Comparison of ENCODE assay signal across 8 cellular contexts in the genomic region with DNA sequence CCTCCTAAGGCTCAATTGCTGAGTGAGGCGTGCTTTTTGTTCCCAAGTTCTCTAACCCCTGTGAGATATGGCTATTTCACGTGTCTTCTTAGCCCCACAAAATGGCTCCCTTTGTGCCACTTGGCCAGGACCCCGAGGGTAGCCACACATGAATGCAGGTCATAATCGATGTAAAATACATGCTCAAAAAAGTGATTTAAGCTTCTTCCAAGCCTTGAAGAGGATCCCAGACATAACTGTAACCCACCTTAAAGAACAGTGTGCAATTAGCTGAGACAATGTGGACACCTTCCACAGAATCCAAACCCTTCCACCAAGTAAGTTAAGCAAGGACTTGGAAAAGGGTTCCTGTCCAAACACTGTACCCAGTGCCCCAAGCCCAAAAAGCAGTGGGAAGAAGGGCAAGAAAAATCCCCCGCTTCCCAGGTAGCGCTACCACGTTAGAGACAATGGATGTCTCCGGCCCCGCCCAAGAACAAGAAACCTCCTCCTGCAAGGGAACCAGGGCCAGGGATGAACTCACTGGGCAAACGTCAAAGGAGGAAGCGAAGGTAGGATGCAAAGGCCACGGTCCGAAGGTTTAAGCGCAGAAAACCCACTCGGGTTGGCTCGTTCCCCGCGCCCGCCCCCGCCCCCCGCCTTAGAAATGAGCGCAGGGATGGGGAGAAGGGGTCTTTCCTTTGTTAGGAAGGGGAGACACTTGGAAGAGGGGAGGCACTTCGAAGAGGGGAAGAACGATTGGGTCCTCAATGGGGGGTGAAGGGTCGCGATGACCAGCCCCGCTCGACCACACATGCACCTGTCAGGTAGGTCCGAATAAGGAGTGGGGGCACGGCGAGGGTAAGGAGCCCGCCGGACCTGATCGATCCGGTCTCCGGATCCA. TPM values are rescaled to one million over a fixed set of nuclear protein-coding genes. Genes with fewer than 3 reads are reported as not detected.
A peak's percentile ranks its signal among the peaks of the same experiment; 100 is the strongest.
DNase-seq lines count a peak whose midpoint lies in the region; ATAC-seq and TF ChIP-seq lines count a peak whose summit lies in the region.

No MANE protein-coding gene starts in this region.

- H3K36me3 Mint-ChIP-seq in MCF 10A (ENCODE audit: insufficient read depth, unreplicated experiment), result peaks cover 22% of the 10 kb centered on the region

- WGBS in right lobe of liver (ENCODE audit: insufficient coverage, low coverage, low lambda C conversion rate, missing lambda C conversion rate), result 19% methylated on average over 22 of the region's 36 CpGs

- no peaks in the 10 kb centered on the region for H3K27me3 ChIP-seq in KMS-11 (ENCODE audit: insufficient read depth, low read depth)
- no peaks in the 10 kb centered on the region for H3K27me3 ChIP-seq in RWPE2 (ENCODE audit: insufficient read depth, poor library complexity, severe bottlenecking)
- H3K27me3 ChIP-seq in right lobe of liver, result no peaks in the 10 kb centered on the region
- no peaks in the 10 kb centered on the region for H3K27me3 ChIP-seq in subcutaneous abdominal adipose tissue (ENCODE audit: control insufficient read depth in 5 of 5, insufficient read depth in 4 of 5, low read length in 5 of 5)

- H4K20me1 ChIP-seq in KMS-11 (ENCODE audit: insufficient read depth), result peaks cover 5% of the 10 kb centered on the region

- peak overlapping the region; percentile 50 for H3K27ac ChIP-seq in KMS-11
- H3K27ac ChIP-seq in RWPE2 (ENCODE audit: poor library complexity, severe bottlenecking), result peak overlapping the region; percentile 88
- peak overlapping the region in 1 of 3 donors; percentile 78 for H3K27ac ChIP-seq in right lobe of liver
- H3K27ac ChIP-seq in subcutaneous abdominal adipose tissue (ENCODE audit: low read depth, low read length), result no peak overlapping the region

- peak overlapping the region; percentile 25 for H3K4me3 ChIP-seq in KMS-11 (IDR thresholded peaks at IDR 0.05; ENCODE audit: insufficient read depth, low read depth, low read length)
- peak overlapping the region; percentile 92 for H3K4me3 ChIP-seq in RWPE2 (ENCODE audit: severe bottlenecking)
- H3K4me3 ChIP-seq in right lobe of liver, result peak overlapping the region; percentile 67 to 96 (median 88)
- H3K4me3 ChIP-seq in subcutaneous abdominal adipose tissue (ENCODE audit: low read depth in 1 of 5, low read length in 5 of 5), result peak overlapping the region; percentile 64 to 89 (median 86)

- POLR2A ChIA-PET in MCF 10A (lab: Yijun Ruan, JAX), result interaction anchor here (0.6 to 2.4 kb wide), 16 partner anchors 11 to 109 kb away, joined by 3 to 24 read pairs (median 8); partner anchors contain the start of genes ARMC7, GGA3, MRPS7 and NT5C

- H2AFZ ChIP-seq in KMS-11 (ENCODE audit: low read depth), result peak overlapping the region; percentile 38; the same call in 1 of the 2 replicates

- no peak for TF ChIP-seq POLR2A in right lobe of liver (IDR thresholded peaks at IDR 0.05)

- intact Hi-C loops in MCF 10A (cut with micrococcal nuclease) (loop anchor here (1.0 kb wide), 1 partner anchor 84 kb away; no protein-coding TSS in a partner anchor), right lobe of liver (cut with DNase I) (no loop called here)

- peak overlapping the region; percentile 83 for H3K4me2 ChIP-seq in KMS-11

- ATAC-seq in RWPE2 (ENCODE audit: low read depth), result peak; percentile 49
- peak in 1 of 4 donors; percentile 16 for ATAC-seq in right lobe of liver

- no peaks in the 10 kb centered on the region for H3K9me3 Mint-ChIP-seq in MCF 10A (ENCODE audit: unreplicated experiment)

- H3K27ac Mint-ChIP-seq in MCF 10A (ENCODE audit: low read depth, unreplicated experiment), result peak overlapping the region; percentile 78

- H3K27me3 Mint-ChIP-seq in MCF 10A (ENCODE audit: insufficient read depth, unreplicated experiment), result no peaks in the 10 kb centered on the region

- H3K4me3 Mint-ChIP-seq in MCF 10A (ENCODE audit: unreplicated experiment), result peak overlapping the region; percentile 92

- DNase-seq in NCI-H510A treated with DMSO at 0.1 percent for 48 hours (lab: John Stamatoyannopoulos, UW) (peak; percentile 38), NCI-H510A (lab: John Stamatoyannopoulos, UW) (no peak), RWPE2 (ENCODE audit: low spot score) (peak; percentile 66), MCF 10A (ENCODE audit: unreplicated experiment) (peak; percentile 71), right lobe of liver (peak in 1 of 3 donors; percentile 59), putamen (ENCODE audit: low spot score) (no peak)

- TF ChIP-seq CTCF in KMS-11 (conservative IDR thresholded peaks at IDR 0.05; ENCODE audit: low read depth, low read length), result no peak
- no peak for TF ChIP-seq CTCF in RWPE2 (IDR thresholded peaks at IDR 0.05; ENCODE audit: poor library complexity, severe bottlenecking)
- no peak for TF ChIP-seq CTCF in MCF 10A (IDR thresholded peaks at IDR 0.05; ENCODE audit: unreplicated experiment)
- no peak for TF ChIP-seq CTCF in right lobe of liver (IDR thresholded peaks at IDR 0.05)

- H3K9me3 ChIP-seq in RWPE2 (ENCODE audit: severe bottlenecking) (no peaks in the 10 kb centered on the region), right lobe of liver (no peaks in the 10 kb centered on the region), subcutaneous abdominal adipose tissue (ENCODE audit: control insufficient read depth in 5 of 5, low read length in 5 of 5) (no peaks in the 10 kb centered on the region)

- H3K9ac ChIP-seq in KMS-11, result peak overlapping the region; percentile 78
- peak overlapping the region in 4 of 5 donors; percentile 77 to 86 (median 81) for H3K9ac ChIP-seq in subcutaneous abdominal adipose tissue (ENCODE audit: low read length in 5 of 5)

- H3K4me1 Mint-ChIP-seq in MCF 10A (ENCODE audit: insufficient read depth, unreplicated experiment), result peaks cover 7% of the 10 kb centered on the region

- CTCF ChIA-PET in MCF 10A (lab: Yijun Ruan, JAX), result interaction anchor here (0.5 to 1.2 kb wide), 4 partner anchors 16 to 31 kb away, joined by 3 to 4 read pairs (median 3); partner anchors contain the start of gene NT5C

- H3K36me3 ChIP-seq in KMS-11 (ENCODE audit: insufficient read depth) (peaks cover 2% of the 10 kb centered on the region; the same call in 1 of the 2 replicates), RWPE2 (ENCODE audit: low read depth) (peaks cover 35% of the 10 kb centered on the region), right lobe of liver (peaks cover 0 to under 1% (median 0%) of the 10 kb centered on the region in 4 donors), subcutaneous abdominal adipose tissue (ENCODE audit: control insufficient read depth in 5 of 5, insufficient read depth in 5 of 5, low read length in 5 of 5) (peaks cover 0 to 1% (median 0%) of the 10 kb centered on the region in 5 donors)

- BruUV-seq in MCF 10A (replicated peaks; lab: Mats Ljungman, UMichigan), result TSS peak; percentile 48

- peaks cover 60% of the 10 kb centered on the region for H3K79me2 ChIP-seq in KMS-11 (ENCODE audit: insufficient read depth, low read depth)

- H3K4me1 ChIP-seq in KMS-11 (ENCODE audit: low read depth, poor library complexity, severe bottlenecking) (peaks cover 39% of the 10 kb centered on the region), RWPE2 (ENCODE audit: insufficient read depth, poor library complexity, severe bottlenecking) (peaks cover 22% of the 10 kb centered on the region), right lobe of liver (peaks cover 0 to 5% (median 0%) of the 10 kb centered on the region in 4 donors), subcutaneous abdominal adipose tissue (ENCODE audit: control insufficient read depth in 5 of 5, insufficient read depth in 5 of 5, low read length in 5 of 5) (peaks cover 0 to 19% (median 17%) of the 10 kb centered on the region in 5 donors)

RNA-seq across cellular contexts. Expression of gene JPT1, which starts 1.1 kb away (rescaled TPM):
- total RNA-seq in MCF 10A (2022), result 342 and 360 TPM in 2 replicates
- 10 to 100 TPM; 16.7 to 57.8 (median 29.5) TPM for total RNA-seq in right lobe of liver

RNA-seq across cellular contexts. Expression of gene NT5C, which starts 21.7 kb away (rescaled TPM):
- total RNA-seq in MCF 10A (2022), result 105 and 113 TPM in 2 replicates
- 10 to 100 TPM; 10.5 to 35.1 (median 12.6) TPM for total RNA-seq in right lobe of liver

RNA-seq across cellular contexts. Expression of gene SUMO2, which starts 29.5 kb away (rescaled TPM):
- 186 and 194 TPM in 2 replicates for total RNA-seq in MCF 10A (2022)
- 100 to 1,000 TPM in 3 of 6 experiments, 10 to 100 TPM in 3; 23.6 to 120 (median 108) TPM for total RNA-seq in right lobe of liver

RNA-seq across cellular contexts. Expression of gene ARMC7, which starts 43.4 kb away (rescaled TPM):
- 9.3 and 13.3 TPM in 2 replicates for total RNA-seq in MCF 10A (2022)
- total RNA-seq in right lobe of liver, result 1 to 10 TPM; 4.7 to 6.3 (median 5.3) TPM

RNA-seq across cellular contexts. Expression of gene NUP85, which starts 52.3 kb away (rescaled TPM):
- total RNA-seq in MCF 10A (2022), result 42.3 and 49.2 TPM in 2 replicates
- total RNA-seq in right lobe of liver, result 10 to 100 TPM; 15.3 to 32.8 (median 25.9) TPM

Comparison
In these comparisons a context has a peak if more than half of its experiments do, and no peak if none do; other contexts are left out.
1. DNase-seq: peak in NCI-H510A treated with DMSO at 0.1 percent for 48 hours (single experiment), RWPE2 (single experiment) and MCF 10A (single experiment); none in NCI-H510A (single experiment) and putamen (single experiment).
2. H3K4me3 ChIP-seq: peak in every context shown above with its lines; median percentile 92 in RWPE2; 88 in right lobe of liver; 86 in subcutaneous abdominal adipose tissue; 25 in KMS-11.